ENCODE assay signal across 9 cellular contexts in the genomic region with DNA sequence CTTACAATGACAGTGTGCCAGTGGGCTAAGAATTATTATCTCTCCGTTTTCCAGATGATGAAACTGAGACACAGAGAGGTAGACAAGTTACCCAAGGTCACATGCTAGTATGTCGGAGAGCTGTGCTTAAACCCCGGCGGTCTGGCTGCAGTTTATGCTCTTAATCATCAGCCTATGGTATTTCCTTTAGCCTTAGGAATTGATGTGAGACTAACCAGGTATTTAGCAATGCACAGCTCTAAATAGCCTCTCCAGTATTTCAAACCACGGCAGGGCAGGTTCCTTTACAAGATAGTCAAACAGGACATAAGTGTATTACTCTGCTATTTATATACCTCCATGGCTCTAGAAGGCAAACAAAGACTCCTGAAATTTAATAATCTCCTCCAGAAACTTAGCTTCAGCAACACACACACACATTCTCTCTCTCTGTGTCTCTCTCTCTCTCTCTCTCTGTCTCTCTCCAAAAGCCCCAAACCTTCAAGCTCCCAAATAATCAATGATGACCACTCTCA.
DNase-seq lines count a peak whose midpoint lies in the region; ATAC-seq, FAIRE-seq and TF ChIP-seq lines count a peak whose summit lies in the region.
"Had no signal": no experiment of that assay in that cellular context is flagged by ENCODE, and none has a peak within 500 bp of the region (broad histone marks: within the 10 kb centered on the region; RNA-seq: fewer than 3 reads in every experiment).

No MANE protein-coding gene starts in this region.

- no peak overlapping the region for H2AFZ ChIP-seq in HCT116 (ENCODE audit: low read depth, low read length, poor library complexity, severe bottlenecking)

- DNase-seq in HCT116 (ENCODE audit: low read depth, low spot score) = no peak
- DNase-seq in SKM-1 (lab: John Stamatoyannopoulos, UW; ENCODE audit: unreplicated experiment) = peak; percentile 84
- peak; percentile 57 for DNase-seq in fibroblast of the conjunctiva (ENCODE audit: low read depth)
- DNase-seq in thyroid gland = no peak
- DNase-seq in HEK293T (ENCODE audit: extremely low spot score) = no peak
- DNase-seq: colonic mucosa had no signal

- no peaks in the 10 kb centered on the region for H3K27me3 ChIP-seq in HCT116 (ENCODE audit: insufficient read depth, low read length)
- no peaks in the 10 kb centered on the region for H3K27me3 ChIP-seq in thyroid gland
- H3K27me3 ChIP-seq: colonic mucosa had no signal

- BruUV-seq in HCT116 (replicated peaks; lab: Mats Ljungman, UMichigan) = no TSS peak

- H3K4me3 ChIP-seq in HCT116 (replicated peaks in 1 of 2; ENCODE audit: low read depth in 1 of 2, low read length in 2 of 2) = no peak overlapping the region
- H3K4me3 ChIP-seq in thyroid gland (replicated peaks in 1 of 3) = no peak overlapping the region
- H3K4me3 ChIP-seq: colonic mucosa had no signal

- H3K9me3 ChIP-seq in HCT116 (ENCODE audit: control insufficient read depth in 1 of 2, insufficient read depth in 1 of 2, low read depth in 1 of 2, low read length in 2 of 2) = no peaks in the 10 kb centered on the region
- no peaks in the 10 kb centered on the region for H3K9me3 ChIP-seq in thyroid gland
- H3K9me3 ChIP-seq: colonic mucosa had no signal

- H3K36me3 ChIP-seq in HCT116 (ENCODE audit: control insufficient read depth in 1 of 2, insufficient read depth in 2 of 2, low read length in 2 of 2) = no peaks in the 10 kb centered on the region
- H3K36me3 ChIP-seq in thyroid gland = no peaks in the 10 kb centered on the region
- H3K36me3 ChIP-seq: colonic mucosa had no signal

- H3K9me2 ChIP-seq in HCT116 (ENCODE audit: insufficient read depth) = no peaks in the 10 kb centered on the region

- intact Hi-C loops in HCT116 (cut with micrococcal nuclease) (loop anchor here (5.0 kb wide), 1 partner anchor 93 kb away; no protein-coding TSS in a partner anchor), thyroid gland (cut with DNase I) (no loop called here)

- POLR2A ChIA-PET in HCT116 (lab: Charles Lee) (no interaction called here), HEK293T (lab: Yijun Ruan, JAX) (interaction anchor here (2.0 kb wide), 1 partner anchor 112 kb away, joined by 8 read pairs; no protein-coding TSS in a partner anchor)

- 61 to 67% methylated on average over 5 of the region's 5 CpGs for WGBS in thyroid gland, 2 donors

- no peaks in the 10 kb centered on the region for H3K79me2 ChIP-seq in HCT116 (ENCODE audit: insufficient read depth, low read length)

- H3K4me1 ChIP-seq in HCT116 (ENCODE audit: control insufficient read depth in 1 of 2, insufficient read depth in 2 of 2, low read length in 2 of 2) = peaks cover 5 to 33% of the 10 kb centered on the region in 2 experiments; a peak in 2 of 4 replicates
- H3K4me1 ChIP-seq in thyroid gland = peaks cover 32 to 43% of the 10 kb centered on the region in 2 donors
- H3K4me1 ChIP-seq: colonic mucosa had no signal

- CTCF ChIA-PET in HCT116 (lab: Charles Lee) (no interaction called here), HEK293T (lab: Yijun Ruan, JAX) (no interaction called here)

- ATAC-seq in HCT116 (peak; percentile 46; the same call in 1 of the 2 replicates), HG02763 (IDR thresholded peaks at IDR 0.05; ENCODE audit: unreplicated experiment) (no peak), HG03469 (IDR thresholded peaks at IDR 0.05; ENCODE audit: unreplicated experiment) (no peak)

- peak overlapping the region; percentile 36; the same call in 1 of the 2 replicates for H3K9ac ChIP-seq in HCT116 (ENCODE audit: low read length)

- H4K20me1 ChIP-seq in HCT116 (ENCODE audit: insufficient read depth) = no peaks in the 10 kb centered on the region

- TF ChIP-seq CTCF in HCT116 (IDR thresholded peaks at IDR 0.05 in 2 of 3, conservative IDR thresholded peaks at IDR 0.05 in 1 of 3; ENCODE audit: borderline replicate concordance in 1 of 3, insufficient read depth in 1 of 3, low read depth in 2 of 3, low read length in 2 of 3) (no peak), thyroid gland (IDR thresholded peaks at IDR 0.05) (no peak)

- peak; percentile 34 for FAIRE-seq in A204.1 (lab: Jason Lieb, UNC)

- TF ChIP-seq RAD21 in HCT116 (IDR thresholded peaks at IDR 0.05; ENCODE audit: low read depth) = no peak

- TF ChIP-seq POLR2A in HCT116 (IDR thresholded peaks at IDR 0.05; ENCODE audit: borderline replicate concordance, extremely low read depth, insufficient read depth, insufficient read length) (no peak), thyroid gland (IDR thresholded peaks at IDR 0.05) (no peak)

- RAD21 ChIA-PET in HCT116 (lab: Charles Lee; ENCODE audit: low non-redundant PET in 1 of 2, low total read pairs in 2 of 2, uncharacterized antibody in 2 of 2, unreplicated experiment in 2 of 2) = no interaction called here

- peak overlapping the region; percentile 17 for H3K4me2 ChIP-seq in HCT116 (ENCODE audit: low read length)

- H3K27ac ChIP-seq in HCT116 (ENCODE audit: low read depth, low read length) (no peak overlapping the region), thyroid gland (peak overlapping the region in 1 of 3 donors; percentile 83)
- H3K27ac ChIP-seq: colonic mucosa had no signal

TF ChIP-seq in HCT116, 20 proteins besides CTCF, POLR2A, EP300 and RAD21:
- no peak for TF ChIP-seq JUND (IDR thresholded peaks at IDR 0.05)
- TF ChIP-seq CEBPB (IDR thresholded peaks at IDR 0.05; ENCODE audit: low read depth) = no peak
- TF ChIP-seq, protein P1, sequence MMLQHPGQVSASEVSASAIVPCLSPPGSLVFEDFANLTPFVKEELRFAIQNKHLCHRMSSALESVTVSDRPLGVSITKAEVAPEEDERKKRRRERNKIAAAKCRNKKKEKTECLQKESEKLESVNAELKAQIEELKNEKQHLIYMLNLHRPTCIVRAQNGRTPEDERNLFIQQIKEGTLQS (IDR thresholded peaks at IDR 0.05) = no peak
- TF ChIP-seq TCF7L2 (IDR thresholded peaks at IDR 0.05; ENCODE audit: borderline replicate concordance, extremely low read depth, insufficient read depth, insufficient read length) = no peak
- TF ChIP-seq EZH2phosphoT487 (IDR thresholded peaks at IDR 0.05; ENCODE audit: borderline replicate concordance) = no peak
- no peak for TF ChIP-seq CBX3 (IDR thresholded peaks at IDR 0.05; ENCODE audit: low read depth)
- TF ChIP-seq EZH2 (IDR thresholded peaks at IDR 0.05) = no peak
- TF ChIP-seq EGR1 (IDR thresholded peaks at IDR 0.05; ENCODE audit: low read depth) = no peak
- TF ChIP-seq SIN3A (IDR thresholded peaks at IDR 0.05; ENCODE audit: low read depth) = no peak
- TF ChIP-seq, protein P2, sequence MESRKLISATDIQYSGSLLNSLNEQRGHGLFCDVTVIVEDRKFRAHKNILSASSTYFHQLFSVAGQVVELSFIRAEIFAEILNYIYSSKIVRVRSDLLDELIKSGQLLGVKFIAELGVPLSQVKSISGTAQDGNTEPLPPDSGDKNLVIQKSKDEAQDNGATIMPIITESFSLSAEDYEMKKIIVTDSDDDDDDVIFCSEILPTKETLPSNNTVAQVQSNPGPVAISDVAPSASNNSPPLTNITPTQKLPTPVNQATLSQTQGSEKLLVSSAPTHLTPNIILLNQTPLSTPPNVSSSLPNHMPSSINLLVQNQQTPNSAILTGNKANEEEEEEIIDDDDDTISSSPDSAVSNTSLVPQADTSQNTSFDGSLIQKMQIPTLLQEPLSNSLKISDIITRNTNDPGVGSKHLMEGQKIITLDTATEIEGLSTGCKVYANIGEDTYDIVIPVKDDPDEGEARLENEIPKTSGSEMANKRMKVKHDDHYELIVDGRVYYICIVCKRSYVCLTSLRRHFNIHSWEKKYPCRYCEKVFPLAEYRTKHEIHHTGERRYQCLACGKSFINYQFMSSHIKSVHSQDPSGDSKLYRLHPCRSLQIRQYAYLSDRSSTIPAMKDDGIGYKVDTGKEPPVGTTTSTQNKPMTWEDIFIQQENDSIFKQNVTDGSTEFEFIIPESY (IDR thresholded peaks at IDR 0.05; ENCODE audit: extremely low read depth, insufficient replicate concordance, low read length) = no peak

TF ChIP-seq in HEK293T, 16 proteins besides CTCF, POLR2A, EP300 and RAD21:
- TF ChIP-seq FOXM1 (IDR thresholded peaks at IDR 0.05; ENCODE audit: borderline replicate concordance) (no peak), HDGF (IDR thresholded peaks at IDR 0.05; ENCODE audit: borderline replicate concordance) (no peak), ELF4 (IDR thresholded peaks at IDR 0.05) (no peak), SUZ12 (IDR thresholded peaks at IDR 0.05) (no peak), SP1 (IDR thresholded peaks at IDR 0.05) (no peak), ARNT (IDR thresholded peaks at IDR 0.05) (no peak), LEF1 (IDR thresholded peaks at IDR 0.05; ENCODE audit: borderline replicate concordance) (no peak), L3MBTL2 (conservative IDR thresholded peaks at IDR 0.05) (no peak), ZNF384 (IDR thresholded peaks at IDR 0.05) (no peak), CTBP1 (IDR thresholded peaks at IDR 0.05; ENCODE audit: borderline replicate concordance) (no peak), FOXK2 (IDR thresholded peaks at IDR 0.05) (no peak), NFRKB (IDR thresholded peaks at IDR 0.05) (no peak), TARDBP (IDR thresholded peaks at IDR 0.05) (no peak)
- TF ChIP-seq, protein P3, sequence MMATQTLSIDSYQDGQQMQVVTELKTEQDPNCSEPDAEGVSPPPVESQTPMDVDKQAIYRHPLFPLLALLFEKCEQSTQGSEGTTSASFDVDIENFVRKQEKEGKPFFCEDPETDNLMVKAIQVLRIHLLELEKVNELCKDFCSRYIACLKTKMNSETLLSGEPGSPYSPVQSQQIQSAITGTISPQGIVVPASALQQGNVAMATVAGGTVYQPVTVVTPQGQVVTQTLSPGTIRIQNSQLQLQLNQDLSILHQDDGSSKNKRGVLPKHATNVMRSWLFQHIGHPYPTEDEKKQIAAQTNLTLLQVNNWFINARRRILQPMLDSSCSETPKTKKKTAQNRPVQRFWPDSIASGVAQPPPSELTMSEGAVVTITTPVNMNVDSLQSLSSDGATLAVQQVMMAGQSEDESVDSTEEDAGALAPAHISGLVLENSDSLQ (IDR thresholded peaks at IDR 0.05) = no peak
TF ChIP-seq in HEK293T: peak in this region for 0.

Comparison
In these comparisons a context has a peak if more than half of its experiments do, and no peak if none do; other contexts are left out.
1. DNase-seq: peak in SKM-1 (single experiment) and fibroblast of the conjunctiva (single experiment); none in HCT116 (single experiment), thyroid gland (0 of 2) and HEK293T (single experiment).